ENCODE assay signal across 1 cellular context in genomic region chr14:104978774-104979691, GRCh38.
TF ChIP-seq lines count a peak whose summit lies in the region.

No MANE protein-coding gene starts in this region.

TF ChIP-seq in HepG2, 621 proteins besides CTCF, POLR2A, EP300 and RAD21 (continued from another document):
- TF ChIP-seq ZNF607 (CRISPR knock-in tag; IDR thresholded peaks at IDR 0.05; ENCODE audit: borderline replicate concordance): no peak
- TF ChIP-seq RNF2 (conservative IDR thresholded peaks at IDR 0.05; ENCODE audit: low read depth): no peak
- TF ChIP-seq GATAD2A (CRISPR knock-in tag; IDR thresholded peaks at IDR 0.05): no peak
- TF ChIP-seq, protein P1, sequence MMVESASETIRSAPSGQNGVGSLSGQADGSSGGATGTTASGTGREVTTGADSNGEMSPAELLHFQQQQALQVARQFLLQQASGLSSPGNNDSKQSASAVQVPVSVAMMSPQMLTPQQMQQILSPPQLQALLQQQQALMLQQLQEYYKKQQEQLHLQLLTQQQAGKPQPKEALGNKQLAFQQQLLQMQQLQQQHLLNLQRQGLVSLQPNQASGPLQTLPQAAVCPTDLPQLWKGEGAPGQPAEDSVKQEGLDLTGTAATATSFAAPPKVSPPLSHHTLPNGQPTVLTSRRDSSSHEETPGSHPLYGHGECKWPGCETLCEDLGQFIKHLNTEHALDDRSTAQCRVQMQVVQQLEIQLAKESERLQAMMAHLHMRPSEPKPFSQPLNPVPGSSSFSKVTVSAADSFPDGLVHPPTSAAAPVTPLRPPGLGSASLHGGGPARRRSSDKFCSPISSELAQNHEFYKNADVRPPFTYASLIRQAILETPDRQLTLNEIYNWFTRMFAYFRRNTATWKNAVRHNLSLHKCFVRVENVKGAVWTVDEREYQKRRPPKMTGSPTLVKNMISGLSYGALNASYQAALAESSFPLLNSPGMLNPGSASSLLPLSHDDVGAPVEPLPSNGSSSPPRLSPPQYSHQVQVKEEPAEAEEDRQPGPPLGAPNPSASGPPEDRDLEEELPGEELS (CRISPR knock-in tag; IDR thresholded peaks at IDR 0.05): no peak
- no peak for TF ChIP-seq ZNF556 (CRISPR knock-in tag; IDR thresholded peaks at IDR 0.05; ENCODE audit: borderline replicate concordance)
- TF ChIP-seq ZFP36 (IDR thresholded peaks at IDR 0.05; ENCODE audit: borderline replicate concordance, low read depth, low read length, partially characterized antibody): no peak
- TF ChIP-seq PAWR (CRISPR knock-in tag; IDR thresholded peaks at IDR 0.05; ENCODE audit: borderline replicate concordance): no peak
- TF ChIP-seq, protein P2, sequence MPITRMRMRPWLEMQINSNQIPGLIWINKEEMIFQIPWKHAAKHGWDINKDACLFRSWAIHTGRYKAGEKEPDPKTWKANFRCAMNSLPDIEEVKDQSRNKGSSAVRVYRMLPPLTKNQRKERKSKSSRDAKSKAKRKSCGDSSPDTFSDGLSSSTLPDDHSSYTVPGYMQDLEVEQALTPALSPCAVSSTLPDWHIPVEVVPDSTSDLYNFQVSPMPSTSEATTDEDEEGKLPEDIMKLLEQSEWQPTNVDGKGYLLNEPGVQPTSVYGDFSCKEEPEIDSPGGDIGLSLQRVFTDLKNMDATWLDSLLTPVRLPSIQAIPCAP (CRISPR knock-in tag; IDR thresholded peaks at IDR 0.05; ENCODE audit: low read depth): no peak
- no peak for TF ChIP-seq TMF1 (CRISPR knock-in tag; IDR thresholded peaks at IDR 0.05; ENCODE audit: low read depth)
- TF ChIP-seq ZEB1 (IDR thresholded peaks at IDR 0.05; ENCODE audit: insufficient replicate concordance, low read depth): no peak
- no peak for TF ChIP-seq ETV5 (CRISPR knock-in tag; IDR thresholded peaks at IDR 0.05; ENCODE audit: borderline replicate concordance)
- TF ChIP-seq NFATC3 (CRISPR knock-in tag; IDR thresholded peaks at IDR 0.05): no peak
- no peak for TF ChIP-seq ZSCAN12 (CRISPR knock-in tag; IDR thresholded peaks at IDR 0.05)
- TF ChIP-seq SP2 (CRISPR knock-in tag; IDR thresholded peaks at IDR 0.05): 0 out of 2 replicates have a peak, but pooled peaks have one; percentile 22
- TF ChIP-seq, protein P3, sequence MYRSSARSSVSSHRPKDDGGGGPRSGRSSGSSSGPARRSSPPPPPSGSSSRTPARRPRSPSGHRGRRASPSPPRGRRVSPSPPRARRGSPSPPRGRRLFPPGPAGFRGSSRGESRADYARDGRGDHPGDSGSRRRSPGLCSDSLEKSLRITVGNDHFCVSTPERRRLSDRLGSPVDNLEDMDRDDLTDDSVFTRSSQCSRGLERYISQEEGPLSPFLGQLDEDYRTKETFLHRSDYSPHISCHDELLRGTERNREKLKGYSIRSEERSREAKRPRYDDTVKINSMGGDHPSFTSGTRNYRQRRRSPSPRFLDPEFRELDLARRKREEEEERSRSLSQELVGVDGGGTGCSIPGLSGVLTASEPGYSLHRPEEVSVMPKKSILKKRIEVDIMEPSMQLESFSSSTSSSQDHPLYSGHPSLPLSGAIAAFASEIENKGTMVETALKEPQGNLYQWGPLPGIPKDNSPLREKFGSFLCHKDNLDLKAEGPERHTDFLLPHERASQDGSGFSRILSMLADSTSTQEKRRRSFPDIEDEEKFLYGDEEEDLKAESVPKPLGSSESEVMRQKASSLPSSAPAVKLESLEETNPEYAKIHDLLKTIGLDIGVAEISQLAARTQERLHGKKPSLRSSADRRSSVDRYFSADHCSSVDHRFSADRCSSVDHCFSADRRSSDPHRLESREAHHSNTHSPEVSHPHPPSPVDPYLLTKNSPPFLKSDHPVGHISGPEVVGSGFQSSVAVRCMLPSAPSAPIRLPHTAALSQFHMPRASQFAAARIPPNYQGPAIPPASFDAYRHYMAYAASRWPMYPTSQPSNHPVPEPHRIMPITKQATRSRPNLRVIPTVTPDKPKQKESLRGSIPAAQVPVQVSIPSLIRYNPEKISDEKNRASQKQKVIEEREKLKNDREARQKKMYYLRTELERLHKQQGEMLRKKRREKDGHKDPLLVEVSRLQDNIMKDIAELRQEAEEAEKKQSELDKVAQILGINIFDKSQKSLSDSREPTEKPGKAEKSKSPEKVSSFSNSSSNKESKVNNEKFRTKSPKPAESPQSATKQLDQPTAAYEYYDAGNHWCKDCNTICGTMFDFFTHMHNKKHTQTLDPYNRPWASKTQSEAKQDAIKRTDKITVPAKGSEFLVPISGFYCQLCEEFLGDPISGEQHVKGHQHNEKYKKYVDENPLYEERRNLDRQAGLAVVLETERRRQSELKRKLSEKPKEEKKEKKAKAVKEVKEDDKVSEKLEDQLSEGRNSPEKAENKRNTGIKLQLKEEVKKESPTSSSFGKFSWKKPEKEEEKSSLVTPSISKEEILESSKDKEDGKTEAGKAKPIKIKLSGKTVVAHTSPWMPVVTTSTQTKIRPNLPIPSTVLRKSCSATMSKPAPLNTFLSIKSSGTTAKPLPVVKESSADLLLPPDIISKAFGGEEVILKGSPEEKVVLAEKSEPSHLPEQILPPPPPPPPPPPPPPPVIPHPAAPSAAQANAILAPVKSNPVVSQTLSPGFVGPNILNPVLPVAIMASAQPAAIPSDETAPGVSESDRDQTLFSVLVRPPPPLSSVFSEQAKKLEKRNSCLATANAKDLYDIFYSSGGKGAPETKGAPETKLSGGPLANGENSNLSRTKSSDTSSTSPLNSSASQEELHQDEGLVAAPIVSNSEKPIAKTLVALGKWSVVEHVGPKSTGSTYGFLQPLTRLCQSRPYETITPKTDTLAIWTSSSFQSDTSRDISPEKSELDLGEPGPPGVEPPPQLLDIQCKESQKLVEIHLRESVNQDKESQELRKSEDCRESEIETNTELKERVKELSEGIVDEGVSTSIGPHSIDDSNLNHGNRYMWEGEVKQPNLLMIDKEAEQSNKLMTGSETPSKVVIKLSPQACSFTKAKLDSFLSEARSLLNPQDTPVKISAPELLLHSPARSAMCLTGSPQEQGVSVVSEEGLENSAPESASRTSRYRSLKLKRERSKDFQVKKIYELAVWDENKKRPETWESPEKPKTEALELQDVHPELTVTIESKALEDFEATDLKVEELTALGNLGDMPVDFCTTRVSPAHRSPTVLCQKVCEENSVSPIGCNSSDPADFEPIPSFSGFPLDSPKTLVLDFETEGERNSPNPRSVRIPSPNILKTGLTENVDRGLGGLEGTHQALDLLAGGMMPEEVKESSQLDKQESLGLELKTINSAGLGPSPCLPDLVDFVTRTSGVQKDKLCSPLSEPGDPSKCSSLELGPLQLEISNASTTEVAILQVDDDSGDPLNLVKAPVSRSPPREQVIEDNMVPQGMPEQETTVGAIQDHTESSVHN (CRISPR knock-in tag; IDR thresholded peaks at IDR 0.05): no peak
- TF ChIP-seq, protein P4, sequence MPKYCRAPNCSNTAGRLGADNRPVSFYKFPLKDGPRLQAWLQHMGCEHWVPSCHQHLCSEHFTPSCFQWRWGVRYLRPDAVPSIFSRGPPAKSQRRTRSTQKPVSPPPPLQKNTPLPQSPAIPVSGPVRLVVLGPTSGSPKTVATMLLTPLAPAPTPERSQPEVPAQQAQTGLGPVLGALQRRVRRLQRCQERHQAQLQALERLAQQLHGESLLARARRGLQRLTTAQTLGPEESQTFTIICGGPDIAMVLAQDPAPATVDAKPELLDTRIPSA (CRISPR knock-in tag; IDR thresholded peaks at IDR 0.05; ENCODE audit: borderline replicate concordance): no peak
- no peak for TF ChIP-seq ZNF761 (CRISPR knock-in tag; conservative IDR thresholded peaks at IDR 0.05)
- no peak for TF ChIP-seq RARA (CRISPR knock-in tag; IDR thresholded peaks at IDR 0.05)
- no peak for TF ChIP-seq ZNF18 (CRISPR knock-in tag; IDR thresholded peaks at IDR 0.05; ENCODE audit: insufficient replicate concordance)
- no peak for TF ChIP-seq FLYWCH1 (CRISPR knock-in tag; IDR thresholded peaks at IDR 0.05)
- TF ChIP-seq, protein P5, sequence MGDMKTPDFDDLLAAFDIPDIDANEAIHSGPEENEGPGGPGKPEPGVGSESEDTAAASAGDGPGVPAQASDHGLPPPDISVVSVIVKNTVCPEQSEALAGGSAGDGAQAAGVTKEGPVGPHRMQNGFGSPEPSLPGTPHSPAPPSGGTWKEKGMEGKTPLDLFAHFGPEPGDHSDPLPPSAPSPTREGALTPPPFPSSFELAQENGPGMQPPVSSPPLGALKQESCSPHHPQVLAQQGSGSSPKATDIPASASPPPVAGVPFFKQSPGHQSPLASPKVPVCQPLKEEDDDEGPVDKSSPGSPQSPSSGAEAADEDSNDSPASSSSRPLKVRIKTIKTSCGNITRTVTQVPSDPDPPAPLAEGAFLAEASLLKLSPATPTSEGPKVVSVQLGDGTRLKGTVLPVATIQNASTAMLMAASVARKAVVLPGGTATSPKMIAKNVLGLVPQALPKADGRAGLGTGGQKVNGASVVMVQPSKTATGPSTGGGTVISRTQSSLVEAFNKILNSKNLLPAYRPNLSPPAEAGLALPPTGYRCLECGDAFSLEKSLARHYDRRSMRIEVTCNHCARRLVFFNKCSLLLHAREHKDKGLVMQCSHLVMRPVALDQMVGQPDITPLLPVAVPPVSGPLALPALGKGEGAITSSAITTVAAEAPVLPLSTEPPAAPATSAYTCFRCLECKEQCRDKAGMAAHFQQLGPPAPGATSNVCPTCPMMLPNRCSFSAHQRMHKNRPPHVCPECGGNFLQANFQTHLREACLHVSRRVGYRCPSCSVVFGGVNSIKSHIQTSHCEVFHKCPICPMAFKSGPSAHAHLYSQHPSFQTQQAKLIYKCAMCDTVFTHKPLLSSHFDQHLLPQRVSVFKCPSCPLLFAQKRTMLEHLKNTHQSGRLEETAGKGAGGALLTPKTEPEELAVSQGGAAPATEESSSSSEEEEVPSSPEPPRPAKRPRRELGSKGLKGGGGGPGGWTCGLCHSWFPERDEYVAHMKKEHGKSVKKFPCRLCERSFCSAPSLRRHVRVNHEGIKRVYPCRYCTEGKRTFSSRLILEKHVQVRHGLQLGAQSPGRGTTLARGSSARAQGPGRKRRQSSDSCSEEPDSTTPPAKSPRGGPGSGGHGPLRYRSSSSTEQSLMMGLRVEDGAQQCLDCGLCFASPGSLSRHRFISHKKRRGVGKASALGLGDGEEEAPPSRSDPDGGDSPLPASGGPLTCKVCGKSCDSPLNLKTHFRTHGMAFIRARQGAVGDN (CRISPR knock-in tag; IDR thresholded peaks at IDR 0.05): peak; percentile 46; the same call in 1 of the 2 replicates
- TF ChIP-seq, protein P6, sequence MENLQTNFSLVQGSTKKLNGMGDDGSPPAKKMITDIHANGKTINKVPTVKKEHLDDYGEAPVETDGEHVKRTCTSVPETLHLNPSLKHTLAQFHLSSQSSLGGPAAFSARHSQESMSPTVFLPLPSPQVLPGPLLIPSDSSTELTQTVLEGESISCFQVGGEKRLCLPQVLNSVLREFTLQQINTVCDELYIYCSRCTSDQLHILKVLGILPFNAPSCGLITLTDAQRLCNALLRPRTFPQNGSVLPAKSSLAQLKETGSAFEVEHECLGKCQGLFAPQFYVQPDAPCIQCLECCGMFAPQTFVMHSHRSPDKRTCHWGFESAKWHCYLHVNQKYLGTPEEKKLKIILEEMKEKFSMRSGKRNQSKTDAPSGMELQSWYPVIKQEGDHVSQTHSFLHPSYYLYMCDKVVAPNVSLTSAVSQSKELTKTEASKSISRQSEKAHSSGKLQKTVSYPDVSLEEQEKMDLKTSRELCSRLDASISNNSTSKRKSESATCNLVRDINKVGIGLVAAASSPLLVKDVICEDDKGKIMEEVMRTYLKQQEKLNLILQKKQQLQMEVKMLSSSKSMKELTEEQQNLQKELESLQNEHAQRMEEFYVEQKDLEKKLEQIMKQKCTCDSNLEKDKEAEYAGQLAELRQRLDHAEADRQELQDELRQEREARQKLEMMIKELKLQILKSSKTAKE (CRISPR knock-in tag; IDR thresholded peaks at IDR 0.05; ENCODE audit: borderline replicate concordance): no peak
